Comparison of ENCODE assay signal across 8 cellular contexts in the genomic region with DNA sequence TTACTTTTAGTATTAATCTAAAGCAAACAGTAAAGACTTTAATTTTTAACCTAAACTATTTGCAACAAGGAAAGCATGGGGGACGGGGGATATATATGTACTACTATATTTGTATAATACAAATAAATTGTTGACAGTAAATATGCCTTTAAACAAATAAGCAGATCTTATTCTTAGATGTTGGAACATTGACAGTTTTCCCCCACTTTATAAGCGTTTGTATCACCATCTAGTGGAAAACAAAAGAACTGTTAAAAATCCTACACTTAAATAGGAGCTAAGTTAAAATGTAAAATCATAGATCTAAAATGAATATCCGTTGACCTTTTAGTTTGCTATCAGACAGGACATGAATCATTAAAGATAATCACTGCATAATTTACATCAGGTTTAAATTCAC. TPM values are rescaled to one million over a fixed set of nuclear protein-coding genes. Genes with fewer than 3 reads are reported as not detected.
DNase-seq lines count a peak whose midpoint lies in the region; ATAC-seq, FAIRE-seq and TF ChIP-seq lines count a peak whose summit lies in the region.

No MANE protein-coding gene starts in this region.

- no peak overlapping the region for H2AFZ ChIP-seq in HCT116 (ENCODE audit: low read depth, low read length, poor library complexity, severe bottlenecking)

- no peak overlapping the region for H3K27ac Mint-ChIP-seq in CD14-positive monocyte
- H3K27ac Mint-ChIP-seq in glutamatergic neuron (ENCODE audit: unreplicated experiment) = no peak overlapping the region

- CTCF ChIA-PET in HCT116 (lab: Charles Lee) = interaction anchor here (0.6 to 3.6 kb wide), 29 partner anchors 8 to 720 kb away, joined by 3 to 60 read pairs (median 4); partner anchors contain the start of gene RBBP8

- no peaks in the 10 kb centered on the region for H3K9me2 ChIP-seq in HCT116 (ENCODE audit: insufficient read depth)

- no peak overlapping the region for H3K9ac ChIP-seq in HCT116 (ENCODE audit: low read length)

- peak; percentile 57; the same call in 1 of the 2 replicates for ATAC-seq in HCT116

- H3K79me2 ChIP-seq in HCT116 (ENCODE audit: insufficient read depth, low read length) = peaks cover 6% of the 10 kb centered on the region

- no peak overlapping the region for H3K4me3 ChIP-seq in HCT116 (replicated peaks in 1 of 2; ENCODE audit: low read depth in 1 of 2, low read length in 2 of 2)
- no peak overlapping the region for H3K4me3 ChIP-seq in WERI-Rb-1 (ENCODE audit: low read depth, low read length)

- no TSS peak for BruUV-seq in HCT116 (replicated peaks; lab: Mats Ljungman, UMichigan)

- POLR2A ChIA-PET in HCT116 (lab: Charles Lee) = interaction anchor here (0.7 kb wide), 1 partner anchor 50 kb away, joined by 4 read pairs; the partner anchor contains the start of gene RBBP8

- 0 out of 2 replicates have a peak, but pooled peaks cover 4% of the 10 kb centered on the region for H4K20me1 ChIP-seq in HCT116 (ENCODE audit: insufficient read depth)

- no peak overlapping the region for H3K4me2 ChIP-seq in HCT116 (ENCODE audit: low read length)

- H3K9me3 Mint-ChIP-seq in CD14-positive monocyte (no peaks in the 10 kb centered on the region), glutamatergic neuron (ENCODE audit: unreplicated experiment) (no peaks in the 10 kb centered on the region)

- no peaks in the 10 kb centered on the region for H3K27me3 Mint-ChIP-seq in CD14-positive monocyte (ENCODE audit: low read depth in 3 of 3)
- H3K27me3 Mint-ChIP-seq in glutamatergic neuron (ENCODE audit: unreplicated experiment) = no peaks in the 10 kb centered on the region

- peaks cover 6 to 8% of the 10 kb centered on the region in 2 experiments for H3K4me1 ChIP-seq in HCT116 (ENCODE audit: control insufficient read depth in 1 of 2, insufficient read depth in 2 of 2, low read length in 2 of 2)

- H3K4me3 Mint-ChIP-seq in CD14-positive monocyte (no peak overlapping the region), glutamatergic neuron (ENCODE audit: unreplicated experiment) (no peak overlapping the region)

- H3K4me1 Mint-ChIP-seq in CD14-positive monocyte (peaks cover 10% of the 10 kb centered on the region), glutamatergic neuron (ENCODE audit: low read depth, unreplicated experiment) (peaks cover 5% of the 10 kb centered on the region)

- intact Hi-C loops in CD14-positive monocyte (cut with micrococcal nuclease) (loop anchor here in 1 of 2 donors (5.0 kb wide), 1 partner anchor 51 kb away; the partner anchor contains the start of gene RBBP8), HCT116 (cut with micrococcal nuclease) (loop anchor here (1.0 to 2.0 kb wide), 3 partner anchors 136 to 184 kb away; no protein-coding TSS in a partner anchor)

- H3K9me3 ChIP-seq in HCT116 (ENCODE audit: control insufficient read depth in 1 of 2, insufficient read depth in 1 of 2, low read depth in 1 of 2, low read length in 2 of 2) = no peaks in the 10 kb centered on the region
- no peaks in the 10 kb centered on the region for H3K9me3 ChIP-seq in WERI-Rb-1 (ENCODE audit: severe bottlenecking)

- RAD21 ChIA-PET in HCT116 (lab: Charles Lee; ENCODE audit: low non-redundant PET in 1 of 2, low total read pairs in 2 of 2, uncharacterized antibody in 2 of 2, unreplicated experiment in 2 of 2) = interaction anchor here (0.7 to 1.5 kb wide), 4 partner anchors 169 to 184 kb away, joined by 3 to 9 read pairs (median 4); no protein-coding TSS in a partner anchor

- TF ChIP-seq RAD21 in HCT116 (IDR thresholded peaks at IDR 0.05; ENCODE audit: low read depth) = peak; percentile 77

- peak; percentile 64 for TF ChIP-seq CTCF in CD14-positive monocyte (IDR thresholded peaks at IDR 0.05)
- peak; percentile 36 to 65 (median 64); a peak in 4 of 6 replicates for TF ChIP-seq CTCF in HCT116 (IDR thresholded peaks at IDR 0.05 in 2 of 3, conservative IDR thresholded peaks at IDR 0.05 in 1 of 3; ENCODE audit: borderline replicate concordance in 1 of 3, insufficient read depth in 1 of 3, low read depth in 2 of 3, low read length in 2 of 3)
- peak; percentile 46 for TF ChIP-seq CTCF in glutamatergic neuron (IDR thresholded peaks at IDR 0.05; ENCODE audit: partially characterized antibody, unreplicated experiment)
- no peak for TF ChIP-seq CTCF in WERI-Rb-1 (IDR thresholded peaks at IDR 0.05; ENCODE audit: low read depth, low read length)

- no peak for DNase-seq in CD14-positive monocyte (ENCODE audit: low spot score)
- DNase-seq in HCT116 (ENCODE audit: low read depth, low spot score) = peak; percentile 24
- DNase-seq in glutamatergic neuron = no peak
- peak; percentile 9 for DNase-seq in urothelium cell line (ENCODE audit: low spot score)
- DNase-seq in GOT3 (lab: John Stamatoyannopoulos, UW) = no peak
- DNase-seq in WERI-Rb-1 = no peak
- no peak for DNase-seq in caudate nucleus (lab: John Stamatoyannopoulos, UW)

- H3K36me3 Mint-ChIP-seq in CD14-positive monocyte = peaks cover 15 to 19% of the 10 kb centered on the region in 2 donors
- H3K36me3 Mint-ChIP-seq in glutamatergic neuron (ENCODE audit: unreplicated experiment) = no peaks in the 10 kb centered on the region

- H3K27me3 ChIP-seq in HCT116 (ENCODE audit: insufficient read depth, low read length) = no peaks in the 10 kb centered on the region
- no peaks in the 10 kb centered on the region for H3K27me3 ChIP-seq in WERI-Rb-1 (ENCODE audit: insufficient read depth, low read depth, severe bottlenecking)

- FAIRE-seq in TTC549 (lab: Jason Lieb, UNC) (peak; percentile 94), urothelium cell line (lab: Jason Lieb, UNC) (no peak)

- H3K27ac ChIP-seq in HCT116 (ENCODE audit: low read depth, low read length) = no peak overlapping the region
- H3K27ac ChIP-seq in WERI-Rb-1 = no peak overlapping the region
- no peak overlapping the region for H3K27ac ChIP-seq in caudate nucleus (ENCODE audit: low read depth, low read length)

- no peak for TF ChIP-seq POLR2A in HCT116 (IDR thresholded peaks at IDR 0.05; ENCODE audit: borderline replicate concordance, extremely low read depth, insufficient read depth, insufficient read length)

- peaks cover 17 to 18% of the 10 kb centered on the region in 2 experiments for H3K36me3 ChIP-seq in HCT116 (ENCODE audit: control insufficient read depth in 1 of 2, insufficient read depth in 2 of 2, low read length in 2 of 2)
- peaks cover 43% of the 10 kb centered on the region for H3K36me3 ChIP-seq in WERI-Rb-1

TF ChIP-seq in HCT116, 20 proteins besides CTCF, POLR2A, EP300 and RAD21:
- TF ChIP-seq POLR2AphosphoS5 (IDR thresholded peaks at IDR 0.05; ENCODE audit: low read depth, low read length) (no peak), ELF1 (IDR thresholded peaks at IDR 0.05; ENCODE audit: borderline replicate concordance, low read depth) (no peak), EGR1 (IDR thresholded peaks at IDR 0.05; ENCODE audit: low read depth) (no peak), MAX (IDR thresholded peaks at IDR 0.05) (no peak), SRF (IDR thresholded peaks at IDR 0.05; ENCODE audit: low read depth) (no peak), ATF3 (IDR thresholded peaks at IDR 0.05) (no peak), ZBTB33 (IDR thresholded peaks at IDR 0.05; ENCODE audit: extremely low read depth, insufficient replicate concordance, low read length) (no peak), YY1 (IDR thresholded peaks at IDR 0.05; ENCODE audit: extremely low read depth, insufficient replicate concordance, low read depth, low read length) (no peak), SIN3A (IDR thresholded peaks at IDR 0.05; ENCODE audit: low read depth) (no peak), FOSL1 (IDR thresholded peaks at IDR 0.05; ENCODE audit: low read depth) (no peak), TCF7L2 (IDR thresholded peaks at IDR 0.05; ENCODE audit: borderline replicate concordance, extremely low read depth, insufficient read depth, insufficient read length) (no peak), CBX3 (IDR thresholded peaks at IDR 0.05; ENCODE audit: low read depth) (no peak), CEBPB (IDR thresholded peaks at IDR 0.05; ENCODE audit: low read depth) (no peak), SP1 (IDR thresholded peaks at IDR 0.05; ENCODE audit: low read depth) (no peak)

RNA-seq across cellular contexts. Expression of gene RBBP8, which starts 50.0 kb away (rescaled TPM):
- polyA plus RNA-seq in CD14-positive monocyte = 1 to 10 TPM; 5.8 to 9.6 TPM
- 66.6 TPM for total RNA-seq in HCT116 (2021; ENCODE audit: unreplicated experiment)
- 21.5 and 37.5 TPM in 2 replicates for polyA plus RNA-seq in HCT116 (2012)
- 13.6 TPM for total RNA-seq in glutamatergic neuron (ENCODE audit: unreplicated experiment)

Comparison
In these comparisons a context has a peak if more than half of its experiments do, and no peak if none do; other contexts are left out.
1. DNase-seq: peak in HCT116 (single experiment) and urothelium cell line (single experiment); none in CD14-positive monocyte (single experiment), glutamatergic neuron (single experiment), GOT3 (single experiment), WERI-Rb-1 (single experiment) and caudate nucleus (0 of 61).